In the genomic region with DNA sequence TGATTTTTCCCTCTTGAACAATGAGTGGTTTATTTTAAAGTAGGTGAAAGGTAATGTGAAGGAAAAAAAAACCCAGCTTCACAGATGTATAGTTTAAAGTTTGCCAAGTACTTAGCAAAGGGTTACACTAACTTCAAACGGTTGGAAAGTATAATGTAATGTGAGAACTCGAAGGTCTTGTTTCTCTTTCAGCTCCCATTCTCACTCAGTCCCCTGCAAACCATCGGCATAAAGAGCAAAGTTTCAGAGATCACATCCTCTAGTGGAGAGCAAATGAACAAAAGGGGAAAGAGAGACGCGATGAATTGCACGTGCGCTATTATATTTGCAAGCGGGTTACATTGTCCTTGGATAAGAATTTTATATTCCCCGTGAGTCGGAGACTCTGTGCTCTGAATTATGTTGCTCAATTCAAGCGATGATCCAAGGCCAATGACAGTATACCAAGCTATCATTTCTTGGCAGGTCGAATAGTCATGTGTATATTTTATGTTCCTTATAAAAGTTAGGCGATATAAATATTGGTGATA, we compare ENCODE assay signal across 9 cellular contexts. TPM values are rescaled to one million over a fixed set of nuclear protein-coding genes. Genes with fewer than 3 reads are reported as not detected.
DNase-seq lines count a peak whose midpoint lies in the region; ATAC-seq, FAIRE-seq and TF ChIP-seq lines count a peak whose summit lies in the region.
"Had no signal": no experiment of that assay in that cellular context is flagged by ENCODE, and none has a peak within 500 bp of the region (broad histone marks: within the 10 kb centered on the region; RNA-seq: fewer than 3 reads in every experiment).

No MANE protein-coding gene starts in this region.

- H3K79me2 ChIP-seq in HepG2 (ENCODE audit: insufficient read depth, low read length): no peaks in the 10 kb centered on the region

- peaks cover 94% of the 10 kb centered on the region for H3K4me1 ChIP-seq in HepG2 (ENCODE audit: insufficient read depth, low read length)

- H3K9me3 Mint-ChIP-seq in activated naive CD8-positive, alpha-beta T cell treated with anti-CD3 and anti-CD28 coated beads for 36 hours: no peaks in the 10 kb centered on the region
- no peaks in the 10 kb centered on the region for H3K9me3 Mint-ChIP-seq in activated CD8-positive, alpha-beta memory T cell treated with anti-CD3 and anti-CD28 coated beads, Interleukin-2, amount 10 ng/mL, durations not matched to agents 7 days and 5 days (ENCODE audit: low read depth)

- no peaks in the 10 kb centered on the region for H3K27me3 ChIP-seq in HepG2 (ENCODE audit: control insufficient read depth in 1 of 2, insufficient read depth in 2 of 2, low read length in 2 of 2)

- peak overlapping the region; percentile 77 for H3K4me2 ChIP-seq in HepG2 (ENCODE audit: low read depth, low read length)

- H3K4me3 ChIP-seq in AG10803 (ENCODE audit: low read length) (peak overlapping the region; percentile 23), HepG2 (replicated peaks in 1 of 3; ENCODE audit: insufficient read depth in 1 of 3, low read depth in 2 of 3, low read length in 3 of 3) (peak overlapping the region in 2 of 3 experiments; percentile 4 to 42; a peak in 2 of 6 replicates)

- no peak overlapping the region for H2AFZ ChIP-seq in HepG2 (ENCODE audit: low read length)

- no peaks in the 10 kb centered on the region for H3K36me3 Mint-ChIP-seq in activated naive CD8-positive, alpha-beta T cell treated with anti-CD3 and anti-CD28 coated beads for 36 hours
- H3K36me3 Mint-ChIP-seq in activated CD8-positive, alpha-beta memory T cell treated with anti-CD3 and anti-CD28 coated beads, Interleukin-2, amount 10 ng/mL, durations not matched to agents 7 days and 5 days: no peaks in the 10 kb centered on the region

- TF ChIP-seq POLR2A in HepG2 (IDR thresholded peaks at IDR 0.05; ENCODE audit: insufficient read depth in 1 of 2, low read depth in 2 of 2, low read length in 2 of 2): no peak

- in situ Hi-C loops in HepG2 (cut with HindIII; ENCODE audit: extremely low pct_ligation_motif_present, low pct_unique_long_range_greater_than_20kb): no loop called here

- H3K36me3 ChIP-seq in HepG2 (replicated peaks in 1 of 2; ENCODE audit: control insufficient read depth in 1 of 2, insufficient read depth in 2 of 2, low read length in 2 of 2): no peaks in the 10 kb centered on the region

- peak overlapping the region; percentile 35 for H3K27ac Mint-ChIP-seq in activated naive CD8-positive, alpha-beta T cell treated with anti-CD3 and anti-CD28 coated beads for 36 hours
- no peak overlapping the region for H3K27ac Mint-ChIP-seq in activated CD8-positive, alpha-beta memory T cell treated with anti-CD3 and anti-CD28 coated beads, Interleukin-2, amount 10 ng/mL, durations not matched to agents 7 days and 5 days

- peak overlapping the region; percentile 91 for H3K27ac ChIP-seq in HepG2 (ENCODE audit: extremely low read length, insufficient read depth, low read length)
- H3K27ac ChIP-seq: epithelial cell of prostate had no signal

- ATAC-seq in HG03135 (IDR thresholded peaks at IDR 0.05; ENCODE audit: unreplicated experiment) (peak; percentile 97), HepG2 (peak; percentile 97)
- no peak for ATAC-seq in activated CD8-positive, alpha-beta memory T cell treated with anti-CD3 and anti-CD28 coated beads, Interleukin-2, amount 10 ng/mL, durations not matched to agents 7 days and 5 days

- DNase-seq in AG10803 (ENCODE audit: low read depth): peak; percentile 69
- peak; percentile 11 for DNase-seq in GM19240 (ENCODE audit: insufficient read length, low spot score)
- DNase-seq in activated naive CD8-positive, alpha-beta T cell treated with anti-CD3 and anti-CD28 coated beads for 36 hours: no peak
- DNase-seq in HepG2 (ENCODE audit: low spot score): peak; percentile 98
- DNase-seq in DMS153 treated with DMSO at 0.1 percent for 48 hours (lab: John Stamatoyannopoulos, UW; ENCODE audit: unreplicated experiment): no peak
- DNase-seq in epidermal melanocyte (ENCODE audit: insufficient read length, low spot score): no peak
- DNase-seq in activated CD8-positive, alpha-beta memory T cell treated with anti-CD3 and anti-CD28 coated beads, Interleukin-2, amount 10 ng/mL, durations not matched to agents 7 days and 5 days: no peak

- WGBS in HepG2 (ENCODE audit: low lambda C conversion rate): under 1% methylated on average over 13 of the region's 13 CpGs

- TF ChIP-seq CTCF in AG10803 (conservative IDR thresholded peaks at IDR 0.05; ENCODE audit: low read length) (peak; percentile 56), HepG2 (CRISPR knock-in tag; IDR thresholded peaks at IDR 0.05) (peak; percentile 48)

- H3K27me3 Mint-ChIP-seq in activated naive CD8-positive, alpha-beta T cell treated with anti-CD3 and anti-CD28 coated beads for 36 hours: peaks cover 9% of the 10 kb centered on the region
- peaks cover 21% of the 10 kb centered on the region for H3K27me3 Mint-ChIP-seq in activated CD8-positive, alpha-beta memory T cell treated with anti-CD3 and anti-CD28 coated beads, Interleukin-2, amount 10 ng/mL, durations not matched to agents 7 days and 5 days

- H4K20me1 ChIP-seq in HepG2 (ENCODE audit: insufficient read depth, low read length): no peaks in the 10 kb centered on the region

- intact Hi-C loops in HepG2 (cut with micrococcal nuclease; ENCODE audit: unreplicated experiment): loop anchor here (1.0 kb wide), 3 partner anchors 7 to 168 kb away; no protein-coding TSS in a partner anchor

- peak; percentile 70 to 93; a peak in 3 of 4 replicates for TF ChIP-seq EP300 in HepG2 (IDR thresholded peaks at IDR 0.05; ENCODE audit: low read depth in 2 of 2, low read length in 2 of 2)
- peak; percentile 65; the same call in 1 of the 2 replicates for TF ChIP-seq EP300 in HepG2 (CRISPR knock-in tag; IDR thresholded peaks at IDR 0.05; ENCODE audit: borderline replicate concordance)

- POLR2A ChIA-PET in HepG2 (lab: Yijun Ruan, JAX): interaction anchor here (0.6 to 2.1 kb wide), 7 partner anchors 10 to 169 kb away, joined by 3 to 26 read pairs (median 3); no protein-coding TSS in a partner anchor

- peak overlapping the region; percentile 34 for H3K4me3 Mint-ChIP-seq in activated naive CD8-positive, alpha-beta T cell treated with anti-CD3 and anti-CD28 coated beads for 36 hours
- H3K4me3 Mint-ChIP-seq in activated CD8-positive, alpha-beta memory T cell treated with anti-CD3 and anti-CD28 coated beads, Interleukin-2, amount 10 ng/mL, durations not matched to agents 7 days and 5 days: no peak overlapping the region

- peak overlapping the region; percentile 61 for H3K9ac ChIP-seq in HepG2 (ENCODE audit: insufficient read depth, low read depth, low read length)

- FAIRE-seq in HepG2 (lab: Jason Lieb, UNC): peak; percentile 77

- H3K9me3 ChIP-seq in HepG2 (ENCODE audit: low read length): peaks cover under 1% of the 10 kb centered on the region; the same call in 1 of the 2 replicates

- CTCF ChIA-PET in HepG2 (lab: Yijun Ruan, JAX; ENCODE audit: low intra/inter-chr PET ratio, low total read pairs): interaction anchor here (1.4 kb wide), 1 partner anchor 14 kb away, joined by 3 read pairs; no protein-coding TSS in a partner anchor
- CTCF ChIA-PET in activated CD8-positive, alpha-beta memory T cell treated with anti-CD3 and anti-CD28 coated beads, Interleukin-2, amount 10 ng/mL, durations not matched to agents 7 days and 5 days (lab: Charles Lee): interaction anchor here (0.9 to 2.0 kb wide), 9 partner anchors 8 to 333 kb away, joined by 3 to 12 read pairs (median 4); no protein-coding TSS in a partner anchor

- H3K4me1 Mint-ChIP-seq in activated naive CD8-positive, alpha-beta T cell treated with anti-CD3 and anti-CD28 coated beads for 36 hours: peaks cover 17% of the 10 kb centered on the region
- H3K4me1 Mint-ChIP-seq in activated CD8-positive, alpha-beta memory T cell treated with anti-CD3 and anti-CD28 coated beads, Interleukin-2, amount 10 ng/mL, durations not matched to agents 7 days and 5 days: peaks cover 6% of the 10 kb centered on the region

- TSS peak; percentile 57 for BruUV-seq in HepG2 (replicated peaks; lab: Mats Ljungman, UMichigan)

- TF ChIP-seq RAD21 in HepG2 (CRISPR knock-in tag; IDR thresholded peaks at IDR 0.05): peak; percentile 46; the same call in 1 of the 2 replicates

TF ChIP-seq in HepG2, 621 proteins besides CTCF, POLR2A, EP300 and RAD21 (continues in another document):
- TF ChIP-seq TCF12 (IDR thresholded peaks at IDR 0.05) (no peak), TCF12 (CRISPR knock-in tag; IDR thresholded peaks at IDR 0.05) (0 out of 2 replicates have a peak, but pooled peaks have one; percentile 59)

RNA-seq across cellular contexts. Expression of a gene that starts 37.6 kb away (rescaled TPM):
- total RNA-seq in activated naive CD8-positive, alpha-beta T cell treated with anti-CD3 and anti-CD28 coated beads for 36 hours: 10 to 100 TPM; 76.6 to 79.9 TPM
- 4.2 and 7.5 TPM in 2 replicates for total RNA-seq in HepG2 (2016; rRNA removed; fragmentation: Illumina TruSeq; extraction: Trizol)
- total RNA-seq in HepG2 (2016; cell fraction: cytosol; rRNA removed; fragmentation: Illumina TruSeq; extraction: Trizol; ENCODE audit: low read depth): 0.40 and 0.71 TPM in 2 replicates
- 4.6 and 6.5 TPM in 2 replicates for total RNA-seq in HepG2 (2016; cell fraction: insoluble cytoplasmic fraction; rRNA removed; fragmentation: Illumina TruSeq; extraction: Trizol)
- total RNA-seq in HepG2 (2016; cell fraction: membrane; rRNA removed; fragmentation: Illumina TruSeq; extraction: Trizol): 2.8 and 3.6 TPM in 2 replicates
- total RNA-seq in HepG2 (2016; cell fraction: nucleus; rRNA removed; fragmentation: Illumina TruSeq; extraction: Trizol): 2.7 and 2.9 TPM in 2 replicates
- polyA plus RNA-seq in HepG2 (2011; rRNA removed): 0.41 and 0.50 TPM in 2 replicates
- polyA plus RNA-seq in HepG2 (2011; cell fraction: cytosol; rRNA removed): 0.21 and 0.51 TPM in 2 replicates
- 0.18 and 0.52 TPM in 2 replicates for polyA plus RNA-seq in HepG2 (2011; cell fraction: nucleus; rRNA removed)
- polyA plus RNA-seq in HepG2 (2012): 0.56 and 1.1 TPM in 2 replicates
- polyA plus RNA-seq in HepG2 (2016; cell fraction: cytosol; fragmentation: Illumina TruSeq; extraction: Trizol; ENCODE audit: low read depth): 0.20 TPM in 2 replicates
- polyA plus RNA-seq in HepG2 (2016; cell fraction: insoluble cytoplasmic fraction; fragmentation: Illumina TruSeq; extraction: Trizol; ENCODE audit: low read depth): 4.2 and 5.5 TPM in 2 replicates
- 1.1 and 1.2 TPM in 2 replicates for polyA plus RNA-seq in HepG2 (2016; cell fraction: membrane; fragmentation: Illumina TruSeq; extraction: Trizol; ENCODE audit: low read depth)
- 2.7 and 3.7 TPM in 2 replicates for polyA plus RNA-seq in HepG2 (2016; cell fraction: nucleus; fragmentation: Illumina TruSeq; extraction: Trizol; ENCODE audit: insufficient read depth, low read depth)
- polyA minus RNA-seq in HepG2 (2011; rRNA and poly(A)+ RNA removed; ENCODE audit: low replicate concordance): 0.10 and 3.6 TPM in 2 replicates
- 0.99 and 1.6 TPM in 2 replicates for polyA minus RNA-seq in HepG2 (2011; cell fraction: cytosol; rRNA and poly(A)+ RNA removed)
- 0.52 and 1.2 TPM in 2 replicates for polyA minus RNA-seq in HepG2 (2011; cell fraction: nucleus; rRNA and poly(A)+ RNA removed)
- 100 to 1,000 TPM in 1 of 2 experiments, 10 to 100 TPM in 1; 46.4 to 231 TPM for total RNA-seq in activated CD8-positive, alpha-beta memory T cell treated with anti-CD3 and anti-CD28 coated beads, Interleukin-2, amount 10 ng/mL, durations not matched to agents 7 days and 5 days

Comparison
In these comparisons a context has a peak if more than half of its experiments do, and no peak if none do; other contexts are left out.
1. DNase-seq: peak in AG10803 (single experiment), GM19240 (single experiment) and HepG2 (single experiment); none in activated naive CD8-positive, alpha-beta T cell treated with anti-CD3 and anti-CD28 coated beads for 36 hours (single experiment), DMS153 treated with DMSO at 0.1 percent for 48 hours (single experiment), epidermal melanocyte (single experiment) and activated CD8-positive, alpha-beta memory T cell treated with anti-CD3 and anti-CD28 coated beads, Interleukin-2, amount 10 ng/mL, durations not matched to agents 7 days and 5 days (single experiment).
2. RNA of a gene that starts 37.6 kb away (total RNA-seq): 46.4 to 231 TPM in activated CD8-positive, alpha-beta memory T cell treated with anti-CD3 and anti-CD28 coated beads, Interleukin-2, amount 10 ng/mL, durations not matched to agents 7 days and 5 days and 76.6 to 79.9 TPM in activated naive CD8-positive, alpha-beta T cell treated with anti-CD3 and anti-CD28 coated beads for 36 hours; 0.40 to 7.5 TPM in HepG2; every median in the first group is over 4 times any median in the second.